13 cellular contexts compared by ENCODE assay signal in genomic region chr7:901041-901387, GRCh38. TPM values are rescaled to one million over a fixed set of nuclear protein-coding genes. Genes with fewer than 3 reads are reported as not detected.
DNase-seq lines count a peak whose midpoint lies in the region; ATAC-seq and TF ChIP-seq lines count a peak whose summit lies in the region.
"Had no signal": no experiment of that assay in that cellular context is flagged by ENCODE, and none has a peak within 500 bp of the region (broad histone marks: within the 10 kb centered on the region; RNA-seq: fewer than 3 reads in every experiment).

No MANE protein-coding gene starts in this region.

- CTCF ChIA-PET in Panc1 (lab: Charles Lee), result no interaction called here
- CTCF ChIA-PET in HEK293T (lab: Yijun Ruan, JAX), result no interaction called here

- DNase-seq in Panc1 (ENCODE audit: low read depth, low spot score) (no peak), sigmoid colon (no peak), HEK293T (ENCODE audit: extremely low spot score) (no peak), NCI-H2107 treated with DMSO at 0.1 percent for 48 hours (lab: John Stamatoyannopoulos, UW; ENCODE audit: unreplicated experiment) (no peak), COLO668 (lab: John Stamatoyannopoulos, UW; ENCODE audit: unreplicated experiment) (no peak)
- DNase-seq in stimulated activated naive CD4-positive, alpha-beta T cell treated with Interleukin-2 at 50 U/mL for 16 hours (lab: John Stamatoyannopoulos, UW), result no peak
- DNase-seq: cerebellar nuclear complex, NCI-H1105, NCI-H2107 had no signal

- H3K9me3 ChIP-seq in DOHH2 (ENCODE audit: control insufficient read depth, insufficient read depth, low read length) (no peaks in the 10 kb centered on the region), Panc1 (ENCODE audit: control insufficient read depth, insufficient read depth, low read depth, low read length) (no peaks in the 10 kb centered on the region), sigmoid colon (no peaks in the 10 kb centered on the region)
- H3K9me3 ChIP-seq: ascending aorta, suprapubic skin had no signal

- TF ChIP-seq POLR2A in sigmoid colon (IDR thresholded peaks at IDR 0.05), result no peak

- peaks cover 8% of the 10 kb centered on the region for H3K4me1 ChIP-seq in DOHH2 (ENCODE audit: control insufficient read depth, low read length)
- peaks cover 17% of the 10 kb centered on the region for H3K4me1 ChIP-seq in Panc1 (ENCODE audit: control insufficient read depth, insufficient read depth, low read length)
- peaks cover 0 to 30% (median 20%) of the 10 kb centered on the region in 4 donors for H3K4me1 ChIP-seq in sigmoid colon
- H3K4me1 ChIP-seq: ascending aorta had no signal

- H3K27ac ChIP-seq in DOHH2 (ENCODE audit: low read depth, low read length) (no peak overlapping the region), Panc1 (ENCODE audit: low read length) (no peak overlapping the region; the same call in 1 of the 2 replicates), sigmoid colon (peak overlapping the region in 3 of 4 donors; percentile 41 to 58 (median 57))
- H3K27ac ChIP-seq: ascending aorta, suprapubic skin had no signal

- H3K4me3 ChIP-seq in DOHH2 (ENCODE audit: low read length) (no peak overlapping the region), Panc1 (ENCODE audit: low read depth in 2 of 2, low read length in 2 of 2) (no peak overlapping the region), sigmoid colon (no peak overlapping the region)
- H3K4me3 ChIP-seq: ascending aorta, suprapubic skin had no signal

- TF ChIP-seq EP300 in sigmoid colon (IDR thresholded peaks at IDR 0.05), result no peak

- in situ Hi-C loops in Panc1 (cut with HindIII; ENCODE audit: low pct_unique_long_range_greater_than_20kb, low sequenced_read_pairs), result no loop called here

- H3K9me2 ChIP-seq in DOHH2 (replicated peaks; ENCODE audit: control insufficient read depth, low read length), result no peaks in the 10 kb centered on the region

- H4K20me1 ChIP-seq in DOHH2 (ENCODE audit: control insufficient read depth, insufficient read depth, low read depth, low read length), result no peaks in the 10 kb centered on the region

- H3K36me3 ChIP-seq in DOHH2 (ENCODE audit: control insufficient read depth, low read length) (peaks cover 12% of the 10 kb centered on the region), Panc1 (ENCODE audit: control insufficient read depth, insufficient read depth, low read length) (peaks cover 3% of the 10 kb centered on the region; the same call in 1 of the 2 replicates), sigmoid colon (peaks cover 8 to 46% (median 15%) of the 10 kb centered on the region in 4 donors)

- POLR2A ChIA-PET in Panc1 (lab: Charles Lee) (interaction anchor here (0.6 kb wide), 1 partner anchor 72 kb away, joined by 9 read pairs; no protein-coding TSS in a partner anchor), HEK293T (lab: Yijun Ruan, JAX) (no interaction called here)

- H3K27me3 ChIP-seq in DOHH2 (ENCODE audit: control insufficient read depth, low read length), result peaks cover 10% of the 10 kb centered on the region; the same call in 1 of the 2 replicates
- no peaks in the 10 kb centered on the region; the same call in 1 of the 2 replicates for H3K27me3 ChIP-seq in Panc1 (ENCODE audit: control insufficient read depth, insufficient read depth, low read length)
- H3K27me3 ChIP-seq in sigmoid colon, result no peaks in the 10 kb centered on the region
- H3K27me3 ChIP-seq: ascending aorta had no signal

- BruUV-seq in Panc1 (replicated peaks; lab: Mats Ljungman, UMichigan), result no TSS peak

- no peaks in the 10 kb centered on the region for H3K79me2 ChIP-seq in DOHH2 (ENCODE audit: control insufficient read depth, low read length)

- H3K4me2 ChIP-seq in DOHH2 (ENCODE audit: low read length), result peak overlapping the region; percentile 6; the same call in 1 of the 2 replicates

- no peak for TF ChIP-seq CTCF in DOHH2 (IDR thresholded peaks at IDR 0.05; ENCODE audit: low read depth, low read length, poor library complexity, severe bottlenecking)
- TF ChIP-seq CTCF in Panc1 (IDR thresholded peaks at IDR 0.05), result no peak
- no peak for TF ChIP-seq CTCF in sigmoid colon (IDR thresholded peaks at IDR 0.05)

- no peaks in the 10 kb centered on the region for H3F3A ChIP-seq in DOHH2 (ENCODE audit: control insufficient read depth, insufficient read depth)

- ATAC-seq in Panc1, result peak; percentile 24
- peak; percentile 10 for ATAC-seq in esophagus mucosa

- intact Hi-C loops in Panc1 (cut with micrococcal nuclease; ENCODE audit: unreplicated experiment), result no loop called here
- intact Hi-C loops in sigmoid colon (cut with DNase I), result no loop called here

- WGBS in sigmoid colon, 2 donors, result 44 to 78% methylated on average over 8 of the region's 8 CpGs

TF ChIP-seq in HEK293T, 16 proteins besides CTCF, POLR2A, EP300 and RAD21:
- TF ChIP-seq TARDBP (IDR thresholded peaks at IDR 0.05), result no peak
- TF ChIP-seq FOXK2 (IDR thresholded peaks at IDR 0.05), result no peak
- TF ChIP-seq ARNT (IDR thresholded peaks at IDR 0.05), result no peak
- TF ChIP-seq SUZ12 (IDR thresholded peaks at IDR 0.05), result no peak

RNA-seq across cellular contexts. Expression of gene GET4, which starts 24.7 kb away (rescaled TPM):
- total RNA-seq in Panc1 (2021; ENCODE audit: unreplicated experiment), result 90.9 TPM
- polyA plus RNA-seq in Panc1 (2012; ENCODE audit: insufficient read length), result 99.5 TPM
- total RNA-seq in esophagus mucosa, result 21.6 TPM
- 10 to 100 TPM; 20.3 to 32.4 (median 25.4) TPM for total RNA-seq in sigmoid colon
- polyA plus RNA-seq in sigmoid colon, result 10 to 100 TPM; 25.8 to 51.4 (median 31.2) TPM

RNA-seq across cellular contexts. Expression of gene ADAP1, which starts 53.5 kb away (rescaled TPM):
- total RNA-seq in Panc1 (2021; ENCODE audit: unreplicated experiment), result 3.1 TPM
- polyA plus RNA-seq in Panc1 (2012; ENCODE audit: insufficient read length), result 3.2 TPM
- total RNA-seq in esophagus mucosa, result 5.7 TPM
- 10 to 100 TPM; 11.4 to 72.6 (median 28.9) TPM for total RNA-seq in sigmoid colon
- 100 to 1,000 TPM in 2 of 3 donors, 10 to 100 TPM in 1; 99.1 to 157 (median 109) TPM for polyA plus RNA-seq in sigmoid colon

Comparison
In these comparisons a context has a peak if more than half of its experiments do, and no peak if none do; other contexts are left out.
1. H3K27ac ChIP-seq: peak in sigmoid colon (3 of 4); none in DOHH2 (single experiment) and Panc1 (single experiment).